ENCODE assay signal across 19 cellular contexts in genomic region chr1:55685560-55685959, GRCh38.
A peak's percentile ranks its signal among the peaks of the same experiment; 100 is the strongest.
DNase-seq lines count a peak whose midpoint lies in the region; ATAC-seq and TF ChIP-seq lines count a peak whose summit lies in the region.
"Had no signal": no experiment of that assay in that cellular context is flagged by ENCODE, and none has a peak within 500 bp of the region (broad histone marks: within the 10 kb centered on the region; RNA-seq: fewer than 3 reads in every experiment).

No MANE protein-coding gene starts in this region.

- no peak for TF ChIP-seq EP300 in gastroesophageal sphincter (IDR thresholded peaks at IDR 0.05)

- H3K4me3 ChIP-seq in AG10803 (ENCODE audit: low read length) (no peak overlapping the region), gastroesophageal sphincter (no peak overlapping the region), mesenchymal stem cell (ENCODE audit: insufficient read depth in 1 of 2, low read depth in 1 of 2, low read length in 2 of 2) (no peak overlapping the region)
- H3K4me3 ChIP-seq: A549 had no signal

- TF ChIP-seq CTCF in AG10803 (conservative IDR thresholded peaks at IDR 0.05; ENCODE audit: low read length): no peak
- TF ChIP-seq CTCF in gastroesophageal sphincter (IDR thresholded peaks at IDR 0.05): no peak

- H2BK15ac ChIP-seq in mesenchymal stem cell (ENCODE audit: low read depth, poor library complexity, severe bottlenecking): no peak overlapping the region

- H3K79me1 ChIP-seq in mesenchymal stem cell (replicated peaks; ENCODE audit: low read length, poor library complexity, severe bottlenecking): no peaks in the 10 kb centered on the region

- H3K36me3 Mint-ChIP-seq in activated naive CD4-positive, alpha-beta T cell treated with anti-CD3 and anti-CD28 coated beads, Interleukin-2, amount 50 U/mL, for 72 hours: no peaks in the 10 kb centered on the region

- H3K14ac ChIP-seq in mesenchymal stem cell (ENCODE audit: low read length in 2 of 2): no peak overlapping the region

- H3K4me1 ChIP-seq in gastroesophageal sphincter (no peaks in the 10 kb centered on the region), mesenchymal stem cell (ENCODE audit: control insufficient read depth, insufficient read depth, low read depth, low read length) (no peaks in the 10 kb centered on the region)

- no peak overlapping the region for H3K27ac ChIP-seq in gastroesophageal sphincter
- no peak overlapping the region for H3K27ac ChIP-seq in mesenchymal stem cell (ENCODE audit: low read length, poor library complexity, severe bottlenecking)
- H3K27ac ChIP-seq: HL-60 had no signal

- no peak for TF ChIP-seq POLR2A in gastroesophageal sphincter (IDR thresholded peaks at IDR 0.05)

- H3K9me3 ChIP-seq in gastroesophageal sphincter (peaks cover 0 to 3% (median 0%) of the 10 kb centered on the region in 3 donors), mesenchymal stem cell (ENCODE audit: control insufficient read depth, low read length) (no peaks in the 10 kb centered on the region)

- no peak overlapping the region for H3K27ac Mint-ChIP-seq in activated naive CD4-positive, alpha-beta T cell treated with anti-CD3 and anti-CD28 coated beads, Interleukin-2, amount 50 U/mL, for 72 hours

- H3K27me3 ChIP-seq in gastroesophageal sphincter: no peaks in the 10 kb centered on the region
- no peaks in the 10 kb centered on the region for H3K27me3 ChIP-seq in mesenchymal stem cell (ENCODE audit: control insufficient read depth in 1 of 2, insufficient read depth in 1 of 2, low read length in 2 of 2)

- H3K18ac ChIP-seq in mesenchymal stem cell (ENCODE audit: low read depth in 1 of 2, low read length in 2 of 2): peak overlapping the region in 1 of 2 experiments; percentile 61

- CTCF ChIA-PET in HEK293T (lab: Yijun Ruan, JAX): no interaction called here

- H2AFZ ChIP-seq in mesenchymal stem cell (ENCODE audit: low read depth, low read length): no peak overlapping the region

- H3K23ac ChIP-seq in mesenchymal stem cell (ENCODE audit: low read length in 2 of 2): no peak overlapping the region

- 72 to 90% methylated on average over 2 to 6 of the region's 7 CpGs for WGBS in gastroesophageal sphincter (ENCODE audit: low coverage in 1 of 2), 2 donors
- 89% methylated on average over 7 of the region's 7 CpGs for WGBS in mesenchymal stem cell

- POLR2A ChIA-PET in HEK293T (lab: Yijun Ruan, JAX): interaction anchor here (1.1 kb wide), 1 partner anchor 10 kb away, joined by 3 read pairs; no protein-coding TSS in a partner anchor

- no peak overlapping the region for H3K4me2 ChIP-seq in mesenchymal stem cell (ENCODE audit: low read length, poor library complexity, severe bottlenecking)

- H3K9ac ChIP-seq in mesenchymal stem cell (ENCODE audit: low read length): peak overlapping the region; percentile 48

- ATAC-seq in gastroesophageal sphincter: peak; percentile 61
- no peak for ATAC-seq in HG03175 (IDR thresholded peaks at IDR 0.05; ENCODE audit: unreplicated experiment)
- no peak for ATAC-seq in activated naive CD4-positive, alpha-beta T cell treated with anti-CD3 and anti-CD28 coated beads, Interleukin-2, amount 50 U/mL, for 72 hours

- no peak overlapping the region for H2BK5ac ChIP-seq in mesenchymal stem cell (ENCODE audit: low read depth, low read length, poor library complexity, severe bottlenecking)

- H3K4ac ChIP-seq in mesenchymal stem cell (ENCODE audit: low read depth in 1 of 2, low read length in 2 of 2): no peak overlapping the region

- no peak overlapping the region for H2AK5ac ChIP-seq in mesenchymal stem cell (ENCODE audit: low read length, severe bottlenecking)

- H2BK120ac ChIP-seq in mesenchymal stem cell (ENCODE audit: low read depth, low read length): no peak overlapping the region

- H4K8ac ChIP-seq in mesenchymal stem cell (ENCODE audit: low read length): no peak overlapping the region

- H4K91ac ChIP-seq in mesenchymal stem cell (ENCODE audit: low read length): peak overlapping the region; percentile 10

- peaks cover 0 to 2% of the 10 kb centered on the region in 2 donors for H3K9me3 Mint-ChIP-seq in activated naive CD4-positive, alpha-beta T cell treated with anti-CD3 and anti-CD28 coated beads, Interleukin-2, amount 50 U/mL, for 72 hours

- no peaks in the 10 kb centered on the region for H3K36me3 ChIP-seq in gastroesophageal sphincter
- no peaks in the 10 kb centered on the region for H3K36me3 ChIP-seq in mesenchymal stem cell (ENCODE audit: control insufficient read depth in 1 of 2, insufficient read depth in 2 of 2, low read depth in 1 of 2, low read length in 2 of 2)

- peak overlapping the region; percentile 21 to 60 for H2BK12ac ChIP-seq in mesenchymal stem cell (ENCODE audit: low read length in 2 of 2)

- peak; percentile 68 for DNase-seq in AG10803 (ENCODE audit: low read depth)
- DNase-seq in HEK293T (ENCODE audit: extremely low spot score): peak; percentile 6
- DNase-seq in mesenchymal stem cell: no peak
- no peak for DNase-seq in SW480 (ENCODE audit: low spot score)
- DNase-seq in NCI-H1092 (lab: John Stamatoyannopoulos, UW): no peak
- DNase-seq in activated naive CD4-positive, alpha-beta T cell treated with anti-CD3 and anti-CD28 coated beads, Interleukin-2, amount 50 U/mL, for 72 hours (ENCODE audit: low spot score in 2 of 2): no peak
- DNase-seq: AML-193, COR-L47, H7, MV-4-11, NCI-H1417 treated with DMSO at 0.1 percent for 48 hours, NCI-H2029, NCI-H510A, NCI-H82, SHP77 treated with DMSO at 0.1 percent for 48 hours had no signal

TF ChIP-seq in HEK293T, 16 proteins besides CTCF, POLR2A, EP300 and RAD21:
- no peak for TF ChIP-seq L3MBTL2 (conservative IDR thresholded peaks at IDR 0.05)
- TF ChIP-seq BHLHE40 (IDR thresholded peaks at IDR 0.05; ENCODE audit: borderline replicate concordance): no peak
- no peak for TF ChIP-seq TARDBP (IDR thresholded peaks at IDR 0.05)
- TF ChIP-seq FOXA1 (IDR thresholded peaks at IDR 0.05): no peak
- no peak for TF ChIP-seq PKNOX1 (IDR thresholded peaks at IDR 0.05)
- no peak for TF ChIP-seq ZNF384 (IDR thresholded peaks at IDR 0.05)
- TF ChIP-seq SP1 (IDR thresholded peaks at IDR 0.05): no peak
- TF ChIP-seq FOXK2 (IDR thresholded peaks at IDR 0.05): no peak
- TF ChIP-seq ARNT (IDR thresholded peaks at IDR 0.05): no peak
- TF ChIP-seq NFRKB (IDR thresholded peaks at IDR 0.05): no peak
- TF ChIP-seq ELF4 (IDR thresholded peaks at IDR 0.05): no peak
- TF ChIP-seq SUZ12 (IDR thresholded peaks at IDR 0.05): no peak
- TF ChIP-seq HDGF (IDR thresholded peaks at IDR 0.05; ENCODE audit: borderline replicate concordance): no peak

Comparison
In these comparisons a context has a peak if more than half of its experiments do, and no peak if none do; other contexts are left out.
1. DNase-seq: peak in AG10803 (single experiment) and HEK293T (single experiment); none in mesenchymal stem cell (single experiment), SW480 (single experiment), NCI-H1092 (single experiment) and activated naive CD4-positive, alpha-beta T cell treated with anti-CD3 and anti-CD28 coated beads, Interleukin-2, amount 50 U/mL, for 72 hours (0 of 2).